Comparison of ENCODE assay signal across 9 cellular contexts in genomic region chr9:125407432-125407973, GRCh38.
A peak's percentile ranks its signal among the peaks of the same experiment; 100 is the strongest.
DNase-seq lines count a peak whose midpoint lies in the region; ATAC-seq, FAIRE-seq and TF ChIP-seq lines count a peak whose summit lies in the region.
"Had no signal": no experiment of that assay in that cellular context is flagged by ENCODE, and none has a peak within 500 bp of the region (broad histone marks: within the 10 kb centered on the region; RNA-seq: fewer than 3 reads in every experiment).

No MANE protein-coding gene starts in this region.

- no peak overlapping the region for H3K27ac Mint-ChIP-seq in T-helper 1 cell treated with Interleukin-12 subunit alpha and Interleukin-12 subunit beta and Interleukin-4 antibody, amounts not matched to agents 30 μg/mL and 1 μg/mL, for 36 hours
- H3K27ac Mint-ChIP-seq in activated B cell treated with CpG ODN at 0.5 μM for 24 hours: peak overlapping the region; percentile 37

- peak overlapping the region; percentile 67 for H3K4me3 Mint-ChIP-seq in T-helper 1 cell treated with Interleukin-12 subunit alpha and Interleukin-12 subunit beta and Interleukin-4 antibody, amounts not matched to agents 30 μg/mL and 1 μg/mL, for 36 hours
- peak overlapping the region; percentile 70 for H3K4me3 Mint-ChIP-seq in activated B cell treated with CpG ODN at 0.5 μM for 24 hours

- intact Hi-C loops in activated B cell treated with CpG ODN at 0.5 μM for 24 hours (cut with micrococcal nuclease): loop anchor here (5.0 kb wide), 1 partner anchor 150 kb away; no protein-coding TSS in a partner anchor

- peaks cover 6% of the 10 kb centered on the region for H3K27me3 ChIP-seq in thymus (ENCODE audit: control insufficient read depth, insufficient read depth)

- H3K27ac ChIP-seq in thymus (ENCODE audit: low read depth): no peak overlapping the region
- H3K27ac ChIP-seq: C4-2B had no signal

- 41% methylated on average over 17 of the region's 17 CpGs for WGBS in thymus

- no peak for FAIRE-seq in H54 (lab: Jason Lieb, UNC)

- peak; percentile 21 for ATAC-seq in activated B cell treated with CpG ODN at 0.5 μM for 24 hours (ENCODE audit: low read depth)

- no peak for TF ChIP-seq CTCF in activated B cell treated with CpG ODN at 0.5 μM for 24 hours (IDR thresholded peaks at IDR 0.05)

- no peak for TF ChIP-seq POLR2A in H54 (IDR thresholded peaks at IDR 0.05; ENCODE audit: low read depth, low read length)

- peaks cover 2% of the 10 kb centered on the region for H3K36me3 Mint-ChIP-seq in T-helper 1 cell treated with Interleukin-12 subunit alpha and Interleukin-12 subunit beta and Interleukin-4 antibody, amounts not matched to agents 30 μg/mL and 1 μg/mL, for 36 hours (ENCODE audit: low read depth)
- H3K36me3 Mint-ChIP-seq in activated B cell treated with CpG ODN at 0.5 μM for 24 hours (ENCODE audit: low read depth): no peaks in the 10 kb centered on the region

- CTCF ChIA-PET in activated B cell treated with CpG ODN at 0.5 μM for 24 hours (lab: Charles Lee): interaction anchor here (0.7 to 2.9 kb wide), 27 partner anchors 9 to 1092 kb away, joined by 3 to 32 read pairs (median 4); no protein-coding TSS in a partner anchor

- peaks cover 11% of the 10 kb centered on the region for H3K4me1 Mint-ChIP-seq in T-helper 1 cell treated with Interleukin-12 subunit alpha and Interleukin-12 subunit beta and Interleukin-4 antibody, amounts not matched to agents 30 μg/mL and 1 μg/mL, for 36 hours (ENCODE audit: low read depth)
- peaks cover 16% of the 10 kb centered on the region for H3K4me1 Mint-ChIP-seq in activated B cell treated with CpG ODN at 0.5 μM for 24 hours

- H3K4me3 ChIP-seq in iPS-11a (ENCODE audit: low read depth, low read length) (peak overlapping the region; percentile 57), thymus (ENCODE audit: low read length) (peak overlapping the region; percentile 41)

- H3K4me1 ChIP-seq in thymus (ENCODE audit: control insufficient read depth, insufficient read depth, low read length): peaks cover 3% of the 10 kb centered on the region

- H3K27me3 Mint-ChIP-seq in T-helper 1 cell treated with Interleukin-12 subunit alpha and Interleukin-12 subunit beta and Interleukin-4 antibody, amounts not matched to agents 30 μg/mL and 1 μg/mL, for 36 hours (ENCODE audit: low read depth): peaks cover 15% of the 10 kb centered on the region
- H3K27me3 Mint-ChIP-seq in activated B cell treated with CpG ODN at 0.5 μM for 24 hours: peaks cover 23% of the 10 kb centered on the region

- DNase-seq in T-helper 1 cell (no peak), activated B cell treated with CpG ODN at 0.5 μM for 24 hours (no peak), Ammon's horn (ENCODE audit: low spot score) (no peak), H54 (ENCODE audit: insufficient read length, low spot score) (no peak)
- DNase-seq in stimulated activated naive CD4-positive, alpha-beta T cell treated with Interleukin-2 at 50 U/mL for 16 hours (lab: John Stamatoyannopoulos, UW): no peak

- H3K36me3 ChIP-seq in thymus (ENCODE audit: control insufficient read depth, insufficient read depth): no peaks in the 10 kb centered on the region

- POLR2A ChIA-PET in activated B cell treated with CpG ODN at 0.5 μM for 24 hours (lab: Charles Lee): interaction anchor here (1.0 to 1.2 kb wide), 2 partner anchors 225 to 989 kb away, joined by 3 to 5 read pairs; no protein-coding TSS in a partner anchor

- H3K9me3 Mint-ChIP-seq in T-helper 1 cell treated with Interleukin-12 subunit alpha and Interleukin-12 subunit beta and Interleukin-4 antibody, amounts not matched to agents 30 μg/mL and 1 μg/mL, for 36 hours: no peaks in the 10 kb centered on the region
- H3K9me3 Mint-ChIP-seq in activated B cell treated with CpG ODN at 0.5 μM for 24 hours: no peaks in the 10 kb centered on the region

- no peaks in the 10 kb centered on the region for H3K9me3 ChIP-seq in thymus (ENCODE audit: control insufficient read depth)
